In the genomic region with DNA sequence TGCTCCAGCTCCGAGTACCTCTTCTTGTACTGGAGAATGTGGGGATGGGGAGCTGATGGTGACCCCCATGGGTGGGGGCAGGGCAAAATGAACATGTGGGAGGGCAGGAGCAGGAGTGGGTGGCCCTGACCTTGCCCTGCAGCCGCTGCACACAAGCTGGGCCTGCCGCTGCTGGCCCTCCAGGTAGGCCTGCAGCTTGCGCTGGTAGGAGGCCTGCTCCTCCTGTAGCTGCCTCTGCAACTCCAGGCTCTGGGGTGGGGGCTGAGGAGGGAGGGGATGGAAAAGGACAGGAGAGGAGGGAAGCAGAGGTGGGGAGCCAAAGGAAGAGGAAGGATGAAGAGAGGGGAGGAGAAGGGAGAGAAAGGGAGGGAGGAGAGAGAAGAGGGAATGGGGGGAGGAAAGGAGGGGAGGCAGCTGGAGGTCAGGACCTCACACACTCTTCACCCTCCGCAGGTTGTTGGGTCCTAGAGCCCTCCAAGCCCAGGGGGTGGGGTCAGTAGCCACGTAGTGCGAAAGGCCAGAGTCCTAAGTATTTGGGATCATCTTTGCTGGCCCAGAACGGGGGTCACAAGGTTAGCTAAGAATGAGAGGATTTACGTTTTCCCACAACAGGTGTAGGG, we compare ENCODE assay signal across 1 cellular context.
TF ChIP-seq lines count a peak whose summit lies in the region.

No MANE protein-coding gene starts in this region.

TF ChIP-seq in GM23338, 12 proteins besides CTCF, POLR2A, EP300 and RAD21:
- TF ChIP-seq STAT1 (IDR thresholded peaks at IDR 0.05; ENCODE audit: unreplicated experiment) (no peak), JUNB (IDR thresholded peaks at IDR 0.05; ENCODE audit: unreplicated experiment) (no peak), ZNF331 (CRISPR knock-in tag; IDR thresholded peaks at IDR 0.05; ENCODE audit: low read depth) (no peak), EZH2 (IDR thresholded peaks at IDR 0.05; ENCODE audit: low read depth, unreplicated experiment) (no peak), NANOG (IDR thresholded peaks at IDR 0.05; ENCODE audit: borderline replicate concordance) (no peak), ZNF114 (CRISPR knock-in tag; IDR thresholded peaks at IDR 0.05) (no peak), EZH2phosphoT487 (IDR thresholded peaks at IDR 0.05; ENCODE audit: unreplicated experiment) (no peak), POLR2AphosphoS5 (IDR thresholded peaks at IDR 0.05; ENCODE audit: low read depth) (no peak), CREB1 (CRISPR knock-in tag; IDR thresholded peaks at IDR 0.05; ENCODE audit: low read depth) (no peak)
- TF ChIP-seq, protein P1, sequence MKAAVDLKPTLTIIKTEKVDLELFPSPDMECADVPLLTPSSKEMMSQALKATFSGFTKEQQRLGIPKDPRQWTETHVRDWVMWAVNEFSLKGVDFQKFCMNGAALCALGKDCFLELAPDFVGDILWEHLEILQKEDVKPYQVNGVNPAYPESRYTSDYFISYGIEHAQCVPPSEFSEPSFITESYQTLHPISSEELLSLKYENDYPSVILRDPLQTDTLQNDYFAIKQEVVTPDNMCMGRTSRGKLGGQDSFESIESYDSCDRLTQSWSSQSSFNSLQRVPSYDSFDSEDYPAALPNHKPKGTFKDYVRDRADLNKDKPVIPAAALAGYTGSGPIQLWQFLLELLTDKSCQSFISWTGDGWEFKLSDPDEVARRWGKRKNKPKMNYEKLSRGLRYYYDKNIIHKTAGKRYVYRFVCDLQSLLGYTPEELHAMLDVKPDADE (IDR thresholded peaks at IDR 0.05): no peak
- TF ChIP-seq, protein P2, sequence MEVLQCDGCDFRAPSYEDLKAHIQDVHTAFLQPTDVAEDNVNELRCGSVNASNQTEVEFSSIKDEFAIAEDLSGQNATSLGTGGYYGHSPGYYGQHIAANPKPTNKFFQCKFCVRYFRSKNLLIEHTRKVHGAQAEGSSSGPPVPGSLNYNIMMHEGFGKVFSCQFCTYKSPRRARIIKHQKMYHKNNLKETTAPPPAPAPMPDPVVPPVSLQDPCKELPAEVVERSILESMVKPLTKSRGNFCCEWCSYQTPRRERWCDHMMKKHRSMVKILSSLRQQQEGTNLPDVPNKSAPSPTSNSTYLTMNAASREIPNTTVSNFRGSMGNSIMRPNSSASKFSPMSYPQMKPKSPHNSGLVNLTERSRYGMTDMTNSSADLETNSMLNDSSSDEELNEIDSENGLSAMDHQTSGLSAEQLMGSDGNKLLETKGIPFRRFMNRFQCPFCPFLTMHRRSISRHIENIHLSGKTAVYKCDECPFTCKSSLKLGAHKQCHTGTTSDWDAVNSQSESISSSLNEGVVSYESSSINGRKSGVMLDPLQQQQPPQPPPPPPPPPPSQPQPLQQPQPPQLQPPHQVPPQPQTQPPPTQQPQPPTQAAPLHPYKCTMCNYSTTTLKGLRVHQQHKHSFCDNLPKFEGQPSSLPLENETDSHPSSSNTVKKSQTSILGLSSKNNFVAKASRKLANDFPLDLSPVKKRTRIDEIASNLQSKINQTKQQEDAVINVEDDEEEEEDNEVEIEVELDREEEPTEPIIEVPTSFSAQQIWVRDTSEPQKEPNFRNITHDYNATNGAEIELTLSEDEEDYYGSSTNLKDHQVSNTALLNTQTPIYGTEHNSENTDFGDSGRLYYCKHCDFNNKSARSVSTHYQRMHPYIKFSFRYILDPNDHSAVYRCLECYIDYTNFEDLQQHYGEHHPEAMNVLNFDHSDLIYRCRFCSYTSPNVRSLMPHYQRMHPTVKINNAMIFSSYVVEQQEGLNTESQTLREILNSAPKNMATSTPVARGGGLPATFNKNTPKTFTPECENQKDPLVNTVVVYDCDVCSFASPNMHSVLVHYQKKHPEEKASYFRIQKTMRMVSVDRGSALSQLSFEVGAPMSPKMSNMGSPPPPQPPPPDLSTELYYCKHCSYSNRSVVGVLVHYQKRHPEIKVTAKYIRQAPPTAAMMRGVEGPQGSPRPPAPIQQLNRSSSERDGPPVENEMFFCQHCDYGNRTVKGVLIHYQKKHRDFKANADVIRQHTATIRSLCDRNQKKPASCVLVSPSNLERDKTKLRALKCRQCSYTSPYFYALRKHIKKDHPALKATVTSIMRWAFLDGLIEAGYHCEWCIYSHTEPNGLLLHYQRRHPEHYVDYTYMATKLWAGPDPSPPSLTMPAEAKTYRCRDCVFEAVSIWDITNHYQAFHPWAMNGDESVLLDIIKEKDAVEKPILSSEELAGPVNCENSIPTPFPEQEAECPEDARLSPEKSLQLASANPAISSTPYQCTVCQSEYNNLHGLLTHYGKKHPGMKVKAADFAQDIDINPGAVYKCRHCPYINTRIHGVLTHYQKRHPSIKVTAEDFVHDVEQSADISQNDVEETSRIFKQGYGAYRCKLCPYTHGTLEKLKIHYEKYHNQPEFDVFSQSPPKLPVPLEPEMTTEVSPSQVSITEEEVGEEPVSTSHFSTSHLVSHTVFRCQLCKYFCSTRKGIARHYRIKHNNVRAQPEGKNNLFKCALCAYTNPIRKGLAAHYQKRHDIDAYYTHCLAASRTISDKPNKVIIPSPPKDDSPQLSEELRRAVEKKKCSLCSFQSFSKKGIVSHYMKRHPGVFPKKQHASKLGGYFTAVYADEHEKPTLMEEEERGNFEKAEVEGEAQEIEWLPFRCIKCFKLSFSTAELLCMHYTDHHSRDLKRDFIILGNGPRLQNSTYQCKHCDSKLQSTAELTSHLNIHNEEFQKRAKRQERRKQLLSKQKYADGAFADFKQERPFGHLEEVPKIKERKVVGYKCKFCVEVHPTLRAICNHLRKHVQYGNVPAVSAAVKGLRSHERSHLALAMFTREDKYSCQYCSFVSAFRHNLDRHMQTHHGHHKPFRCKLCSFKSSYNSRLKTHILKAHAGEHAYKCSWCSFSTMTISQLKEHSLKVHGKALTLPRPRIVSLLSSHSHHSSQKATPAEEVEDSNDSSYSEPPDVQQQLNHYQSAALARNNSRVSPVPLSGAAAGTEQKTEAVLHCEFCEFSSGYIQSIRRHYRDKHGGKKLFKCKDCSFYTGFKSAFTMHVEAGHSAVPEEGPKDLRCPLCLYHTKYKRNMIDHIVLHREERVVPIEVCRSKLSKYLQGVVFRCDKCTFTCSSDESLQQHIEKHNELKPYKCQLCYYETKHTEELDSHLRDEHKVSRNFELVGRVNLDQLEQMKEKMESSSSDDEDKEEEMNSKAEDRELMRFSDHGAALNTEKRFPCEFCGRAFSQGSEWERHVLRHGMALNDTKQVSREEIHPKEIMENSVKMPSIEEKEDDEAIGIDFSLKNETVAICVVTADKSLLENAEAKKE (CRISPR knock-in tag; IDR thresholded peaks at IDR 0.05): no peak
- TF ChIP-seq, protein P3, sequence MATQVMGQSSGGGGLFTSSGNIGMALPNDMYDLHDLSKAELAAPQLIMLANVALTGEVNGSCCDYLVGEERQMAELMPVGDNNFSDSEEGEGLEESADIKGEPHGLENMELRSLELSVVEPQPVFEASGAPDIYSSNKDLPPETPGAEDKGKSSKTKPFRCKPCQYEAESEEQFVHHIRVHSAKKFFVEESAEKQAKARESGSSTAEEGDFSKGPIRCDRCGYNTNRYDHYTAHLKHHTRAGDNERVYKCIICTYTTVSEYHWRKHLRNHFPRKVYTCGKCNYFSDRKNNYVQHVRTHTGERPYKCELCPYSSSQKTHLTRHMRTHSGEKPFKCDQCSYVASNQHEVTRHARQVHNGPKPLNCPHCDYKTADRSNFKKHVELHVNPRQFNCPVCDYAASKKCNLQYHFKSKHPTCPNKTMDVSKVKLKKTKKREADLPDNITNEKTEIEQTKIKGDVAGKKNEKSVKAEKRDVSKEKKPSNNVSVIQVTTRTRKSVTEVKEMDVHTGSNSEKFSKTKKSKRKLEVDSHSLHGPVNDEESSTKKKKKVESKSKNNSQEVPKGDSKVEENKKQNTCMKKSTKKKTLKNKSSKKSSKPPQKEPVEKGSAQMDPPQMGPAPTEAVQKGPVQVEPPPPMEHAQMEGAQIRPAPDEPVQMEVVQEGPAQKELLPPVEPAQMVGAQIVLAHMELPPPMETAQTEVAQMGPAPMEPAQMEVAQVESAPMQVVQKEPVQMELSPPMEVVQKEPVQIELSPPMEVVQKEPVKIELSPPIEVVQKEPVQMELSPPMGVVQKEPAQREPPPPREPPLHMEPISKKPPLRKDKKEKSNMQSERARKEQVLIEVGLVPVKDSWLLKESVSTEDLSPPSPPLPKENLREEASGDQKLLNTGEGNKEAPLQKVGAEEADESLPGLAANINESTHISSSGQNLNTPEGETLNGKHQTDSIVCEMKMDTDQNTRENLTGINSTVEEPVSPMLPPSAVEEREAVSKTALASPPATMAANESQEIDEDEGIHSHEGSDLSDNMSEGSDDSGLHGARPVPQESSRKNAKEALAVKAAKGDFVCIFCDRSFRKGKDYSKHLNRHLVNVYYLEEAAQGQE (IDR thresholded peaks at IDR 0.05; ENCODE audit: unreplicated experiment): no peak
